Comparison of ENCODE assay signal across 22 cellular contexts in the genomic region with DNA sequence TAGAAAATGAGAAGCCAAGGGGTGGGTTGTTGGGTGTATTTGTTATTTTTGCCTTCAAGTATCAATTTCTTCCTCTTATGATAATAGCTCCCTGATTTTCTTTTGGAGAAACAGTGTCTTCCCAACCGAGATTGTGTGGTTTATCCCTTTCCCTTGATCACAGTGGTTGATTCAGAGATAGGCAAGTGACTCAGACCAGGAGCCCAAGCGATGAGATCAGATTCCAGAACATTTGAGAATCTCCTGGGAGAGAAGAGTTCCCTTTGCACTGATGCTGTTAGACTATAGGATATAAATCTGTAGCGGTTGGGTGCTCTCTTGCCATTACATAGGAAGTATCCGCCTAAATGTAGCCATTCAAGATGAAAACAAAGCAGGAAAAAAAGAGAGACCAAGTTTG.
A peak's percentile ranks its signal among the peaks of the same experiment; 100 is the strongest.
DNase-seq lines count a peak whose midpoint lies in the region; ATAC-seq, FAIRE-seq and TF ChIP-seq lines count a peak whose summit lies in the region.
"Had no signal": no experiment of that assay in that cellular context is flagged by ENCODE, and none has a peak within 500 bp of the region (broad histone marks: within the 10 kb centered on the region; RNA-seq: fewer than 3 reads in every experiment).

No MANE protein-coding gene starts in this region.

- H4K91ac ChIP-seq in IMR-90 (ENCODE audit: insufficient read depth, low read depth, low read length), result no peak overlapping the region

- TF ChIP-seq CTCF in IMR-90 (conservative IDR thresholded peaks at IDR 0.05; ENCODE audit: low read depth, low read length) (no peak), K562 (IDR thresholded peaks at IDR 0.05 in 2 of 3, conservative IDR thresholded peaks at IDR 0.05 in 1 of 3; ENCODE audit: insufficient read depth in 2 of 3, low read depth in 1 of 3, low read length in 3 of 3) (no peak)

- no peaks in the 10 kb centered on the region for H3K36me3 ChIP-seq in IMR-90 (ENCODE audit: control insufficient read depth, insufficient read depth, low read length)
- H3K36me3 ChIP-seq in K562 (ENCODE audit: control insufficient read depth, insufficient read depth, low read length), result no peaks in the 10 kb centered on the region
- H3K36me3 ChIP-seq: ascending aorta, gastrocnemius medialis, SJCRH30, spleen, uterus had no signal

- TF ChIP-seq POLR2A in IMR-90 (IDR thresholded peaks at IDR 0.05; ENCODE audit: low read depth, low read length) (no peak), K562 (conservative IDR thresholded peaks at IDR 0.05) (no peak)

- H3K4me2 ChIP-seq in IMR-90 (ENCODE audit: low read depth, low read length) (no peak overlapping the region), K562 (ENCODE audit: insufficient read depth, low read length) (no peak overlapping the region)

- no peak overlapping the region for H2BK15ac ChIP-seq in IMR-90 (ENCODE audit: low read depth, low read length)

- H2BK20ac ChIP-seq in IMR-90 (ENCODE audit: low read depth, low read length), result no peak overlapping the region

- no peaks in the 10 kb centered on the region for H3K79me2 ChIP-seq in K562 (ENCODE audit: control insufficient read depth, insufficient read depth, low read length)

- H2BK5ac ChIP-seq in IMR-90 (ENCODE audit: low read depth, low read length, poor library complexity, severe bottlenecking), result no peak overlapping the region

- no peak overlapping the region for H3K4me3 ChIP-seq in IMR-90 (ENCODE audit: insufficient read depth, low read depth, low read length)
- no peak overlapping the region for H3K4me3 ChIP-seq in K562
- H3K4me3 ChIP-seq: ascending aorta, coronary artery, gastrocnemius medialis, SJCRH30, spleen, uterus had no signal

- POLR2A ChIA-PET in IMR-90 (lab: Charles Lee; ENCODE audit: unreplicated experiment) (no interaction called here), K562 (lab: Yijun Ruan, JAX) (no interaction called here)

- intact Hi-C loops in IMR-90 (cut with micrococcal nuclease), result loop anchor here (5.0 kb wide), 1 partner anchor 58 kb away; no protein-coding TSS in a partner anchor
- intact Hi-C loops in K562 (cut with micrococcal nuclease), result no loop called here

- no peak overlapping the region for H3K14ac ChIP-seq in IMR-90 (replicated peaks; ENCODE audit: low read depth, low read length)

- CTCF ChIA-PET in IMR-90 (lab: Yijun Ruan, JAX) (interaction anchor here (1.1 to 2.2 kb wide), 4 partner anchors 9 to 327 kb away, joined by 3 to 6 read pairs (median 5); no protein-coding TSS in a partner anchor), K562 (lab: Yijun Ruan, JAX; ENCODE audit: low intra/inter-chr PET ratio) (no interaction called here)

- H3K79me1 ChIP-seq in IMR-90 (ENCODE audit: low read depth in 1 of 2, low read length in 2 of 2), result no peaks in the 10 kb centered on the region

- no peak overlapping the region for H3K56ac ChIP-seq in IMR-90 (ENCODE audit: extremely low read depth, insufficient read depth, low read length)

- H3K4me1 ChIP-seq in IMR-90 (ENCODE audit: control insufficient read depth, insufficient read depth, low read length) (peaks cover 11% of the 10 kb centered on the region), K562 (replicated peaks in 1 of 2; ENCODE audit: control insufficient read depth in 2 of 2, insufficient read depth in 2 of 2, low read length in 2 of 2) (peaks cover 5 to 12% of the 10 kb centered on the region in 2 experiments; a peak in 4 of 5 replicates)
- H3K4me1 ChIP-seq: ascending aorta, spleen, uterus had no signal

- no peak overlapping the region for H4K5ac ChIP-seq in IMR-90 (ENCODE audit: low read depth, low read length)

- TF ChIP-seq RAD21 in IMR-90 (IDR thresholded peaks at IDR 0.05; ENCODE audit: low read length), result no peak
- no peak for TF ChIP-seq RAD21 in K562 (CRISPR knock-in tag; conservative IDR thresholded peaks at IDR 0.05 in 1 of 2, IDR thresholded peaks at IDR 0.05 in 1 of 2)

- dilution Hi-C loops in IMR-90 (cut with HindIII; ENCODE audit: low sequenced_read_pairs, unreplicated experiment), result no loop called here

- H2AFZ ChIP-seq in IMR-90 (replicated peaks; ENCODE audit: low read length, poor library complexity) (no peak overlapping the region), K562 (ENCODE audit: low read depth, low read length) (no peak overlapping the region)

- H3K9me1 ChIP-seq in IMR-90 (ENCODE audit: insufficient read depth, low read length) (peaks cover 16% of the 10 kb centered on the region), K562 (ENCODE audit: control insufficient read depth, insufficient read depth, low read length) (no peaks in the 10 kb centered on the region)

- H3K9ac ChIP-seq in IMR-90 (ENCODE audit: low read depth, low read length), result no peak overlapping the region
- no peak overlapping the region for H3K9ac ChIP-seq in K562 (ENCODE audit: insufficient read depth in 1 of 2, low read depth in 2 of 2, low read length in 2 of 2)

- TF ChIP-seq EP300 in K562 (IDR thresholded peaks at IDR 0.05; ENCODE audit: low read length), result no peak

- in situ Hi-C loops in IMR-90 (cut with MboI; ENCODE audit: low sequenced_read_pairs) (no loop called here), K562 (cut with MboI) (no loop called here)

- H4K20me1 ChIP-seq in IMR-90 (ENCODE audit: insufficient read depth, low read length), result no peaks in the 10 kb centered on the region
- no peaks in the 10 kb centered on the region for H4K20me1 ChIP-seq in K562 (replicated peaks; ENCODE audit: control insufficient read depth, insufficient read depth, low read length)

- no peak overlapping the region for H2AK9ac ChIP-seq in IMR-90 (replicated peaks; ENCODE audit: low read depth, low read length, poor library complexity)

- no peak overlapping the region for H2AK5ac ChIP-seq in IMR-90 (ENCODE audit: low read depth, low read length)

- no CpG with 5 or more reads among the region's 4 CpGs for WGBS in IMR-90 (ENCODE audit: extremely low coverage in 2 of 2, insufficient read length in 1 of 2), 2 experiments
- WGBS in K562 (ENCODE audit: insufficient coverage, low coverage, missing lambda C conversion rate), result 3% methylated on average over 4 of the region's 4 CpGs

- DNase-seq in AG20443 (ENCODE audit: low spot score) (peak; percentile 49), IMR-90 (peak; percentile 78), K562 (ENCODE audit: extremely low read depth in 1 of 4, low spot score in 3 of 4) (no peak), kidney glomerular epithelial cell (lab: John Stamatoyannopoulos, UW) (peak; percentile 39), DMS53 (lab: John Stamatoyannopoulos, UW) (no peak), DMS114 treated with DMSO at 0.1 percent for 48 hours (lab: John Stamatoyannopoulos, UW; ENCODE audit: unreplicated experiment) (no peak), NAMALWA (ENCODE audit: low spot score) (no peak)
- DNase-seq: activated CD8-positive, alpha-beta T cell treated with anti-CD3 and anti-CD28 coated beads for 36 hours; activated naive CD4-positive, alpha-beta T cell treated with anti-CD3 and anti-CD28 coated beads for 36 hours; activated T-cell treated with anti-CD3 and anti-CD28 coated beads, Interleukin-2, amount 50 U/mL, for 4 hours; CD4-positive, alpha-beta T cell; gastrocnemius medialis; NCI-H2171 treated with DMSO at 0.1 percent for 48 hours; NCI-H748 treated with DMSO at 0.1 percent for 48 hours; spleen; uterus had no signal

- H3K27me3 ChIP-seq in IMR-90 (ENCODE audit: control insufficient read depth, insufficient read depth, low read length) (no peaks in the 10 kb centered on the region), K562 (ENCODE audit: control insufficient read depth in 2 of 2, insufficient read depth in 2 of 2, low read length in 2 of 2) (peaks cover 8 to 22% of the 10 kb centered on the region in 2 experiments; a peak in 4 of 5 replicates)
- H3K27me3 ChIP-seq: ascending aorta, gastrocnemius medialis, SJCRH30, spleen, uterus had no signal

- no peak overlapping the region for H3K27ac ChIP-seq in IMR-90 (ENCODE audit: insufficient read depth, low read length)
- no peak overlapping the region for H3K27ac ChIP-seq in K562 (ENCODE audit: extremely low read depth, low read depth, low read length)
- H3K27ac ChIP-seq: ascending aorta, coronary artery, gastrocnemius medialis, SJCRH30, spleen, uterus had no signal

- BruUV-seq in IMR-90 (replicated peaks; lab: Mats Ljungman, UMichigan) (no TSS peak), K562 (replicated peaks; lab: Mats Ljungman, UMichigan) (no TSS peak)

- FAIRE-seq in K562 (lab: Jason Lieb, UNC), result no peak

- peak; percentile 62 for ATAC-seq in IMR-90 (ENCODE audit: low read depth)
- no peak for ATAC-seq in K562
- no peak for ATAC-seq in GM18907 (IDR thresholded peaks at IDR 0.05; ENCODE audit: unreplicated experiment)
- ATAC-seq: activated CD8-positive, alpha-beta T cell treated with anti-CD3 and anti-CD28 coated beads for 36 hours; activated T-cell treated with anti-CD3 and anti-CD28 coated beads, Interleukin-2, amount 50 U/mL, for 4 hours; gastrocnemius medialis; left lobe of liver; WTC11 had no signal

- H3K9me3 ChIP-seq in IMR-90 (ENCODE audit: control insufficient read depth, insufficient read depth, low read length) (no peaks in the 10 kb centered on the region), K562 (replicated peaks; ENCODE audit: control insufficient read depth, insufficient read depth, low read depth, low read length) (0 out of 2 replicates have a peak, but pooled peaks cover 2% of the 10 kb centered on the region)
- H3K9me3 ChIP-seq: ascending aorta, gastrocnemius medialis, SJCRH30, spleen, uterus had no signal

- no peak overlapping the region for H3K23ac ChIP-seq in IMR-90 (ENCODE audit: low read depth, low read length)

- H3K18ac ChIP-seq in IMR-90 (ENCODE audit: low read depth, low read length), result no peak overlapping the region

- H2BK120ac ChIP-seq in IMR-90 (ENCODE audit: low read depth, low read length), result no peak overlapping the region

- H3K4ac ChIP-seq in IMR-90 (ENCODE audit: low read depth, low read length), result no peak overlapping the region; the same call in 1 of the 2 replicates

- H4K8ac ChIP-seq in IMR-90 (ENCODE audit: low read depth in 2 of 2, low read length in 2 of 2), result no peak overlapping the region

TF ChIP-seq in IMR-90, 13 proteins besides CTCF, POLR2A, EP300 and RAD21:
- TF ChIP-seq FOS (IDR thresholded peaks at IDR 0.05; ENCODE audit: low read depth, low read length), result 0 out of 2 replicates have a peak, but pooled peaks have one; percentile 32
- no peak for TF ChIP-seq RCOR1 (IDR thresholded peaks at IDR 0.05; ENCODE audit: insufficient replicate concordance, low read length)

TF ChIP-seq in K562, 482 proteins besides CTCF, POLR2A, EP300 and RAD21 (continues in another document):
- TF ChIP-seq POLR3A (IDR thresholded peaks at IDR 0.05; ENCODE audit: borderline replicate concordance, extremely low read depth, insufficient read depth, insufficient read length) (no peak), ZNF146 (CRISPR knock-in tag; IDR thresholded peaks at IDR 0.05; ENCODE audit: unreplicated experiment) (no peak), SIX5 (IDR thresholded peaks at IDR 0.05; ENCODE audit: borderline replicate concordance in 1 of 2, insufficient read depth in 1 of 2, low read depth in 1 of 2, low read length in 2 of 2) (no peak), JUND (IDR thresholded peaks at IDR 0.05; ENCODE audit: borderline replicate concordance, low read depth, low read length) (peak; percentile 57; the same call in 1 of the 2 replicates), JUND (tag; IDR thresholded peaks at IDR 0.05; ENCODE audit: borderline replicate concordance, low read depth, low read length) (no peak), ATF7 (IDR thresholded peaks at IDR 0.05) (no peak), RFX1 (IDR thresholded peaks at IDR 0.05) (no peak), HLTF (IDR thresholded peaks at IDR 0.05) (no peak)

Comparison
In these comparisons a context has a peak if more than half of its experiments do, and no peak if none do; other contexts are left out.
1. DNase-seq: peak in AG20443 (single experiment), IMR-90 (single experiment) and kidney glomerular epithelial cell (single experiment); none in K562 (0 of 4), DMS53 (single experiment), DMS114 treated with DMSO at 0.1 percent for 48 hours (single experiment) and NAMALWA (single experiment).